ENCODE assay signal across 11 cellular contexts in the genomic region with DNA sequence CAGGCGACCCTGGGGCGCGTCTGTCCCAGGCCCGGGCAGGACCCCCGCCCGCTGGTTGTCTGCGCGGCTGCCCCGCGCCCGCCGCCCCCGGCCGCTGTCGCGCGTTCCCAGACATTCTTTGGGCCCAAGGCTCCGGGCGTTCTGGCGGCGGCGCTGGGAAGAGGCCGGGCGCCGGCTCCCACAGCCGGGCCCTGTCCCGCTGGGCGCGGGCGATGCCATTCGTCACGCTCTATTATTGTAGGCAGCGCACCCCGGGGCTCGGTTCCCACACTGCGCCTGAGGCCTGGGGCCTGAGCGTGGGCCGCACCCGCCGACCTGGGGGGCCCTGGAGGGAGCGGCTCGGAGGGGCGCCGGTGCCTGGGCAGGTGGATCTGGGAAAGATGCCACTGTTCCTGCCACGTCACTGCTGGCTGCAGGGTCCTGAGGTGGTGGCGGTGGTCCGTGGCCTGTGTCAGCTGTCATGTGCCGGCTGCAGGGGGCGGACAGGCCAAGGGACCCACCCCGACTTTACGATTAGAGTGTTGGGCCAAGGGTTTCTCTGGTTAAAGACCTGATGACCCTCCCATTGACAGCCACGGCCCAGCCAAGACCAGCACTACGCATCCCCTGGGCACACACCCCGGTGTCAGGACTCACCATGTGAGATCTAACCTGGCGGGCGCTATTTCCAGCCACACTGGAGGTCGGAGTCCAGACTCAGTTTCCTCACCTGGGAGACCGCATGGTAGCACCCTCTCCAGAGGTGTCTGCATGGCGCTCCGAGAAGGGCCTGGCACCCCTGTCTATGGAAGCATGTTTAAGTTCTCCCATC.
DNase-seq lines count a peak whose midpoint lies in the region; ATAC-seq lines count a peak whose summit lies in the region.
"Had no signal": no experiment of that assay in that cellular context is flagged by ENCODE, and none has a peak within 500 bp of the region (broad histone marks: within the 10 kb centered on the region; RNA-seq: fewer than 3 reads in every experiment).

No MANE protein-coding gene starts in this region.

- peak; percentile 24 for DNase-seq in DMS 273 (lab: John Stamatoyannopoulos, UW; ENCODE audit: unreplicated experiment)
- no peak for DNase-seq in DMS 273 treated with DMSO at 0.1 percent for 48 hours (lab: John Stamatoyannopoulos, UW)
- DNase-seq in astrocyte of the hippocampus (ENCODE audit: low read depth, low spot score): peak; percentile 78
- DNase-seq in left kidney (ENCODE audit: low read depth, low spot score): peak; percentile 66
- DNase-seq in stimulated activated naive CD8-positive, alpha-beta T cell treated with anti-CD3 and anti-CD28 coated beads, Interleukin-15, amount 100 ng/mL, for 72 hours: no peak
- no peak for DNase-seq in DMS153 treated with DMSO at 0.1 percent for 48 hours (lab: John Stamatoyannopoulos, UW; ENCODE audit: unreplicated experiment)
- DNase-seq in NCI-H2171 (lab: John Stamatoyannopoulos, UW): no peak
- DNase-seq: KBM-7; RPMI8226; stimulated activated naive CD4-positive, alpha-beta T cell had no signal

- H3K9me3 Mint-ChIP-seq in stimulated activated naive CD8-positive, alpha-beta T cell treated with anti-CD3 and anti-CD28 coated beads, Interleukin-15, amount 100 ng/mL, for 72 hours: peaks cover 5 to 8% of the 10 kb centered on the region in 2 donors

- peak overlapping the region; percentile 19 to 37 for H3K4me3 Mint-ChIP-seq in stimulated activated naive CD8-positive, alpha-beta T cell treated with anti-CD3 and anti-CD28 coated beads, Interleukin-15, amount 100 ng/mL, for 72 hours

- peaks cover 59% of the 10 kb centered on the region for H3K27me3 Mint-ChIP-seq in stimulated activated naive CD8-positive, alpha-beta T cell treated with anti-CD3 and anti-CD28 coated beads, Interleukin-15, amount 100 ng/mL, for 72 hours

- H3K4me1 Mint-ChIP-seq in stimulated activated naive CD8-positive, alpha-beta T cell treated with anti-CD3 and anti-CD28 coated beads, Interleukin-15, amount 100 ng/mL, for 72 hours: peaks cover 10% of the 10 kb centered on the region

- peak; percentile 53 for ATAC-seq in stimulated activated naive CD8-positive, alpha-beta T cell treated with anti-CD3 and anti-CD28 coated beads, Interleukin-15, amount 100 ng/mL, for 72 hours
- ATAC-seq in HG03045 (IDR thresholded peaks at IDR 0.05; ENCODE audit: unreplicated experiment): no peak

- no peak overlapping the region for H3K27ac Mint-ChIP-seq in stimulated activated naive CD8-positive, alpha-beta T cell treated with anti-CD3 and anti-CD28 coated beads, Interleukin-15, amount 100 ng/mL, for 72 hours

Comparison
In these comparisons a context has a peak if more than half of its experiments do, and no peak if none do; other contexts are left out.
1. DNase-seq: peak in DMS 273 (single experiment), astrocyte of the hippocampus (single experiment) and left kidney (single experiment); none in DMS 273 treated with DMSO at 0.1 percent for 48 hours (single experiment), stimulated activated naive CD8-positive, alpha-beta T cell treated with anti-CD3 and anti-CD28 coated beads, Interleukin-15, amount 100 ng/mL, for 72 hours (0 of 2), DMS153 treated with DMSO at 0.1 percent for 48 hours (single experiment) and NCI-H2171 (single experiment).